8 cellular contexts compared by ENCODE assay signal in genomic region chr2:111772180-111772579, GRCh38.
DNase-seq lines count a peak whose midpoint lies in the region; ATAC-seq, FAIRE-seq and TF ChIP-seq lines count a peak whose summit lies in the region.
"Not testable (repeated sequence)": the region's sequence is repeated elsewhere in the genome, so short reads cannot be mapped to it uniquely, and the experiment has no call there.

No MANE protein-coding gene starts in this region.

- H2AFZ ChIP-seq in DND-41 (ENCODE audit: low read depth, low read length); keratinocyte (ENCODE audit: control insufficient read depth, low read length): not testable (repeated sequence)

- not testable (repeated sequence) for H3K4me1 ChIP-seq in DND-41 (ENCODE audit: insufficient read depth, low read length); keratinocyte (ENCODE audit: control insufficient read depth, extremely low read depth, insufficient read depth, low read length); psoas muscle

- dilution Hi-C loops in keratinocyte (cut with MboI; ENCODE audit: extremely low pct_ligation_motif_present, low sequenced_read_pairs) = not testable (repeated sequence)

- CTCF ChIA-PET in activated B cell treated with CpG ODN at 0.5 μM for 24 hours (lab: Charles Lee) = not testable (repeated sequence)

- not testable (repeated sequence) for DNase-seq in DND-41; LNCaP clone FGC (ENCODE audit: low read depth); activated B cell treated with CpG ODN at 0.5 μM for 24 hours; chondrocyte (ENCODE audit: low spot score); keratinocyte (ENCODE audit: low read depth, low spot score); psoas muscle

- H3K27me3 ChIP-seq in DND-41 (ENCODE audit: insufficient read depth, low read length, poor library complexity); keratinocyte (ENCODE audit: control insufficient read depth, extremely low read depth, insufficient read depth, low read length); psoas muscle (ENCODE audit: insufficient read depth in 3 of 3, low read length in 2 of 3): not testable (repeated sequence)

- not testable (repeated sequence) for H3K4me1 Mint-ChIP-seq in activated B cell treated with CpG ODN at 0.5 μM for 24 hours; chondrocyte (ENCODE audit: low read depth)

- H4K20me1 ChIP-seq in DND-41 (ENCODE audit: insufficient read depth, low read length); keratinocyte (ENCODE audit: control insufficient read depth, extremely low read depth, insufficient read depth, low read length): not testable (repeated sequence)

- not testable (repeated sequence) for H3K27ac Mint-ChIP-seq in activated B cell treated with CpG ODN at 0.5 μM for 24 hours; chondrocyte (ENCODE audit: unreplicated experiment)

- intact Hi-C loops in activated B cell treated with CpG ODN at 0.5 μM for 24 hours (cut with micrococcal nuclease); psoas muscle (cut with DNase I): not testable (repeated sequence)

- not testable (repeated sequence) for H3K79me2 ChIP-seq in DND-41 (ENCODE audit: insufficient read depth, low read length); keratinocyte (ENCODE audit: control insufficient read depth, insufficient read depth, low read length)

- not testable (repeated sequence) for H3K36me3 ChIP-seq in DND-41 (ENCODE audit: insufficient read depth, low read length); keratinocyte (ENCODE audit: control insufficient read depth in 2 of 2, extremely low read depth in 1 of 2, insufficient read depth in 2 of 2, low read length in 2 of 2); psoas muscle (ENCODE audit: insufficient read depth in 1 of 2, low read depth in 1 of 2)

- FAIRE-seq in keratinocyte (lab: Jason Lieb, UNC) = peak; percentile 78

- peaks cover 24% of the 10 kb centered on the region for H3K36me3 Mint-ChIP-seq in activated B cell treated with CpG ODN at 0.5 μM for 24 hours (ENCODE audit: low read depth)
- not testable (repeated sequence) for H3K36me3 Mint-ChIP-seq in chondrocyte (ENCODE audit: low read depth)

- not testable (repeated sequence) for H3K4me3 ChIP-seq in DND-41 (ENCODE audit: low read depth in 1 of 2, low read length in 2 of 2); LNCaP clone FGC (ENCODE audit: low read depth, low read length); keratinocyte (ENCODE audit: control insufficient read depth in 2 of 3, extremely low read depth in 1 of 3, insufficient read depth in 2 of 3, low read depth in 1 of 3, low read length in 3 of 3); psoas muscle

- not testable (repeated sequence) for H3K9me1 ChIP-seq in keratinocyte (ENCODE audit: control insufficient read depth, extremely low read depth, insufficient read depth, low read length)

- not testable (repeated sequence) for H3K9me3 ChIP-seq in DND-41 (ENCODE audit: insufficient read depth, low read length, severe bottlenecking); keratinocyte (ENCODE audit: control insufficient read depth, low read depth, low read length); psoas muscle

- H3K27ac ChIP-seq in DND-41 (ENCODE audit: low read length); keratinocyte (ENCODE audit: control insufficient read depth, insufficient read depth, low read length); psoas muscle: not testable (repeated sequence)

- not testable (repeated sequence) for H3K4me2 ChIP-seq in DND-41 (ENCODE audit: insufficient read depth, low read length); keratinocyte (ENCODE audit: control insufficient read depth, extremely low read depth, insufficient read depth, low read depth, low read length)

- not testable (repeated sequence) for H3K9me3 Mint-ChIP-seq in activated B cell treated with CpG ODN at 0.5 μM for 24 hours; chondrocyte (ENCODE audit: low read depth)

- not testable (repeated sequence) for H3K27me3 Mint-ChIP-seq in activated B cell treated with CpG ODN at 0.5 μM for 24 hours; chondrocyte (ENCODE audit: low read depth)

- not testable (repeated sequence) for H3K4me3 Mint-ChIP-seq in activated B cell treated with CpG ODN at 0.5 μM for 24 hours; chondrocyte (ENCODE audit: unreplicated experiment)

- POLR2A ChIA-PET in activated B cell treated with CpG ODN at 0.5 μM for 24 hours (lab: Charles Lee) = not testable (repeated sequence)

- WGBS in psoas muscle, 3 donors = 13 to 40% methylated on average over 1 of the region's 6 CpGs; no CpG with 5 or more reads in 1 of the 3 donors

- TF ChIP-seq CTCF in DND-41 (IDR thresholded peaks at IDR 0.05; ENCODE audit: borderline replicate concordance, extremely low read depth, low read length, poor library complexity, severe bottlenecking) (peak; percentile 5), LNCaP clone FGC (IDR thresholded peaks at IDR 0.05; ENCODE audit: control insufficient read depth, extremely low read depth, insufficient read depth) (0 out of 2 replicates have a peak, but pooled peaks have one; percentile 11), chondrocyte (IDR thresholded peaks at IDR 0.05) (peak; percentile 35), psoas muscle (IDR thresholded peaks at IDR 0.05) (peak; percentile 13)
- TF ChIP-seq CTCF in activated B cell treated with CpG ODN at 0.5 μM for 24 hours (IDR thresholded peaks at IDR 0.05); keratinocyte (optimal IDR thresholded peaks at IDR 0.05 in 1 of 3, IDR thresholded peaks at IDR 0.05 in 1 of 3, conservative IDR thresholded peaks at IDR 0.05 in 1 of 3; ENCODE audit: extremely low read depth in 1 of 3, insufficient read depth in 2 of 3, low read length in 3 of 3): not testable (repeated sequence)

- ATAC-seq in DND-41 (ENCODE audit: insufficient read depth, low read depth) (peak; percentile 89), GM19324 (IDR thresholded peaks at IDR 0.05; ENCODE audit: low FRiP score, unreplicated experiment) (peak; percentile 73), HG02798 (IDR thresholded peaks at IDR 0.05; ENCODE audit: poor library complexity, unreplicated experiment) (peak; percentile 75), activated B cell treated with CpG ODN at 0.5 μM for 24 hours (ENCODE audit: low read depth) (peak; percentile 65), psoas muscle (peak; percentile 89 to 93 (median 92))

- not testable (repeated sequence) for H3K9ac ChIP-seq in DND-41 (ENCODE audit: low read depth, low read length); keratinocyte (ENCODE audit: control insufficient read depth, extremely low read depth, insufficient read depth, low read length)
